Comparison of ENCODE assay signal across 8 cellular contexts in genomic region chr16:12804395-12804794, GRCh38. TPM values are rescaled to one million over a fixed set of nuclear protein-coding genes. Genes with fewer than 3 reads are reported as not detected.
A peak's percentile ranks its signal among the peaks of the same experiment; 100 is the strongest.
DNase-seq lines count a peak whose midpoint lies in the region; ATAC-seq and TF ChIP-seq lines count a peak whose summit lies in the region.

No MANE protein-coding gene starts in this region.

- peaks cover 42% of the 10 kb centered on the region for H3K4me1 Mint-ChIP-seq in activated T-cell treated with anti-CD3 and anti-CD28 coated beads, Interleukin-2, amount 50 U/mL, for 72 hours (ENCODE audit: low read depth)
- peaks cover 34% of the 10 kb centered on the region for H3K4me1 Mint-ChIP-seq in activated T-helper 2 cell treated with anti-CD3 and anti-CD28 coated beads, Interferon-gamma antibody, Interleukin-2, Interleukin-4, amounts not matched to agents 10 μg/mL and 5 μg/mL and 100 μg/mL, durations not matched to agents 14 hours and 24 hours and 36 hours (ENCODE audit: low read depth)
- H3K4me1 Mint-ChIP-seq in endothelial cell (ENCODE audit: unreplicated experiment): peaks cover 20% of the 10 kb centered on the region

- H3K27ac ChIP-seq in layer of hippocampus (ENCODE audit: low read depth, low read length) (peak overlapping the region; percentile 86), stomach smooth muscle (ENCODE audit: low read length) (no peak overlapping the region)

- H3K36me3 ChIP-seq in stomach smooth muscle (ENCODE audit: control insufficient read depth in 2 of 2, insufficient read depth in 2 of 2, low read length in 2 of 2): no peaks in the 10 kb centered on the region

- H3K4me3 Mint-ChIP-seq in activated T-cell treated with anti-CD3 and anti-CD28 coated beads, Interleukin-2, amount 50 U/mL, for 72 hours: peak overlapping the region; percentile 93 to 94
- peak overlapping the region; percentile 95 for H3K4me3 Mint-ChIP-seq in activated T-helper 2 cell treated with anti-CD3 and anti-CD28 coated beads, Interferon-gamma antibody, Interleukin-2, Interleukin-4, amounts not matched to agents 10 μg/mL and 5 μg/mL and 100 μg/mL, durations not matched to agents 14 hours and 24 hours and 36 hours (ENCODE audit: low read depth)
- no peak overlapping the region for H3K4me3 Mint-ChIP-seq in endothelial cell (ENCODE audit: unreplicated experiment)

- H3K27me3 ChIP-seq in layer of hippocampus (ENCODE audit: control insufficient read depth, insufficient read depth, low read length) (no peaks in the 10 kb centered on the region), stomach smooth muscle (ENCODE audit: control insufficient read depth in 1 of 2, insufficient read depth in 2 of 2, low read length in 2 of 2) (no peaks in the 10 kb centered on the region)

- no peak for TF ChIP-seq CTCF in endothelial cell (IDR thresholded peaks at IDR 0.05; ENCODE audit: unreplicated experiment)

- no peak for ATAC-seq in activated T-cell treated with anti-CD3 and anti-CD28 coated beads, Interleukin-2, amount 50 U/mL, for 72 hours (replicated peaks in 1 of 2)
- ATAC-seq in HG03439 (IDR thresholded peaks at IDR 0.05; ENCODE audit: unreplicated experiment): no peak
- no peak for ATAC-seq in HG03139 (IDR thresholded peaks at IDR 0.05; ENCODE audit: unreplicated experiment)

- peaks cover 9% of the 10 kb centered on the region for H3K4me1 ChIP-seq in stomach smooth muscle (ENCODE audit: control insufficient read depth, insufficient read depth, low read length)

- peaks cover 5 to 8% of the 10 kb centered on the region in 2 donors for H3K36me3 Mint-ChIP-seq in activated T-cell treated with anti-CD3 and anti-CD28 coated beads, Interleukin-2, amount 50 U/mL, for 72 hours (ENCODE audit: insufficient read depth in 2 of 2)
- peaks cover 15% of the 10 kb centered on the region for H3K36me3 Mint-ChIP-seq in activated T-helper 2 cell treated with anti-CD3 and anti-CD28 coated beads, Interferon-gamma antibody, Interleukin-2, Interleukin-4, amounts not matched to agents 10 μg/mL and 5 μg/mL and 100 μg/mL, durations not matched to agents 14 hours and 24 hours and 36 hours (ENCODE audit: low read depth)
- no peaks in the 10 kb centered on the region for H3K36me3 Mint-ChIP-seq in endothelial cell (ENCODE audit: low read depth, unreplicated experiment)

- peak overlapping the region; percentile 58 to 82 for H3K4me3 ChIP-seq in stomach smooth muscle (ENCODE audit: low read length in 2 of 2)

- H3K9me3 Mint-ChIP-seq in activated T-cell treated with anti-CD3 and anti-CD28 coated beads, Interleukin-2, amount 50 U/mL, for 72 hours: peaks cover 0 to 3% of the 10 kb centered on the region in 2 donors
- H3K9me3 Mint-ChIP-seq in activated T-helper 2 cell treated with anti-CD3 and anti-CD28 coated beads, Interferon-gamma antibody, Interleukin-2, Interleukin-4, amounts not matched to agents 10 μg/mL and 5 μg/mL and 100 μg/mL, durations not matched to agents 14 hours and 24 hours and 36 hours: no peaks in the 10 kb centered on the region
- no peaks in the 10 kb centered on the region for H3K9me3 Mint-ChIP-seq in endothelial cell (ENCODE audit: unreplicated experiment)

- no peaks in the 10 kb centered on the region for H3K9me3 ChIP-seq in stomach smooth muscle (ENCODE audit: control insufficient read depth in 2 of 2, low read length in 2 of 2)

- H3K27ac Mint-ChIP-seq in activated T-cell treated with anti-CD3 and anti-CD28 coated beads, Interleukin-2, amount 50 U/mL, for 72 hours: no peak overlapping the region
- H3K27ac Mint-ChIP-seq in activated T-helper 2 cell treated with anti-CD3 and anti-CD28 coated beads, Interferon-gamma antibody, Interleukin-2, Interleukin-4, amounts not matched to agents 10 μg/mL and 5 μg/mL and 100 μg/mL, durations not matched to agents 14 hours and 24 hours and 36 hours: no peak overlapping the region
- no peak overlapping the region for H3K27ac Mint-ChIP-seq in endothelial cell (ENCODE audit: unreplicated experiment)

- intact Hi-C loops in activated T-helper 2 cell treated with anti-CD3 and anti-CD28 coated beads, Interferon-gamma antibody, Interleukin-2, Interleukin-4, amounts not matched to agents 10 μg/mL and 5 μg/mL and 100 μg/mL, durations not matched to agents 14 hours and 24 hours and 36 hours (cut with micrococcal nuclease): loop anchor here (5.0 kb wide), 1 partner anchor 722 kb away; no protein-coding TSS in a partner anchor

- DNase-seq in activated T-cell treated with anti-CD3 and anti-CD28 coated beads, Interleukin-2, amount 50 U/mL, for 72 hours: no peak
- DNase-seq in activated T-cell treated with anti-CD3 and anti-CD28 coated beads, Interleukin-2, amount 50 U/mL, for 1 hour: no peak
- DNase-seq in activated T-helper 2 cell treated with anti-CD3 and anti-CD28 coated beads, Interferon-gamma antibody, Interleukin-2, Interleukin-4, amounts not matched to agents 10 μg/mL and 5 μg/mL and 100 μg/mL, durations not matched to agents 14 hours and 24 hours and 36 hours (ENCODE audit: low spot score): no peak
- no peak for DNase-seq in endothelial cell (ENCODE audit: low spot score)

- no peaks in the 10 kb centered on the region for H3K27me3 Mint-ChIP-seq in activated T-cell treated with anti-CD3 and anti-CD28 coated beads, Interleukin-2, amount 50 U/mL, for 72 hours (ENCODE audit: low read depth)
- no peaks in the 10 kb centered on the region for H3K27me3 Mint-ChIP-seq in activated T-helper 2 cell treated with anti-CD3 and anti-CD28 coated beads, Interferon-gamma antibody, Interleukin-2, Interleukin-4, amounts not matched to agents 10 μg/mL and 5 μg/mL and 100 μg/mL, durations not matched to agents 14 hours and 24 hours and 36 hours (ENCODE audit: low read depth)
- H3K27me3 Mint-ChIP-seq in endothelial cell (ENCODE audit: unreplicated experiment): peaks cover 4% of the 10 kb centered on the region

- peak overlapping the region in 1 of 2 donors; percentile 10 for H3K9ac ChIP-seq in stomach smooth muscle (ENCODE audit: low read length in 2 of 2)

RNA-seq across cellular contexts. Expression of gene CPPED1, which starts 0.7 kb away (rescaled TPM):
- total RNA-seq in activated T-cell treated with anti-CD3 and anti-CD28 coated beads, Interleukin-2, amount 50 U/mL, for 72 hours: 10 to 100 TPM; 10.5 to 15.8 TPM
- total RNA-seq in activated T-helper 2 cell treated with anti-CD3 and anti-CD28 coated beads, Interferon-gamma antibody, Interleukin-2, Interleukin-4, amounts not matched to agents 10 μg/mL and 5 μg/mL and 100 μg/mL, durations not matched to agents 14 hours and 24 hours and 36 hours: 9.0 and 9.5 TPM in 2 replicates
- total RNA-seq in endothelial cell (ENCODE audit: unreplicated experiment): 11.6 TPM
